In the genomic region with DNA sequence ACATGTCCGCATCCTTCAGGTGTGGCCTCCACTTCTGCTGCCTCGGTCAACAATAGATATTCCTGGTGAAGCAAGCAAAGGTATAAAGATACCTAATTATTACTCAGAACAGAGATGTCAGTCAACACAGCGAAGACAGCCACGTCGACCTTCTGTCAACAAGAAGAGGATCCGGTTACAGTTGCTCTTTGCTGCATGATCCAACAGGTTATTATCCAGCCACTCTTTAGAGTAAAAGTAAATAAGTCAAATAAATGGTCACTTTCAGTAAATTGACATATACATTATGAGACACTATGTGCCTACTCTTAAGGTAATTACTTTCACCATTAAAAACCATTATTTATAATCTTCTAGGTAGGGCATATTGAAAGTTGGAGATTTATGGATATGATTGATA, we compare ENCODE assay signal across 14 cellular contexts.
DNase-seq lines count a peak whose midpoint lies in the region; ATAC-seq and TF ChIP-seq lines count a peak whose summit lies in the region.
"Had no signal": no experiment of that assay in that cellular context is flagged by ENCODE, and none has a peak within 500 bp of the region (broad histone marks: within the 10 kb centered on the region; RNA-seq: fewer than 3 reads in every experiment).

No MANE protein-coding gene starts in this region.

- no peaks in the 10 kb centered on the region for H3K27me3 ChIP-seq in PC-3 (ENCODE audit: low read length)

- H3K9me2 ChIP-seq in PC-3 (replicated peaks; ENCODE audit: low read length) (no peaks in the 10 kb centered on the region), OCI-LY7 (ENCODE audit: insufficient read depth, low read length) (no peaks in the 10 kb centered on the region)

- no peak overlapping the region for H3K9ac ChIP-seq in PC-3 (ENCODE audit: low read length)

- H3K27ac ChIP-seq in PC-3 (ENCODE audit: low read length) = no peak overlapping the region
- no peak overlapping the region for H3K27ac ChIP-seq in OCI-LY7 (ENCODE audit: low read depth, low read length, poor library complexity, severe bottlenecking)
- H3K27ac ChIP-seq: A549 had no signal

- H3K4me2 ChIP-seq in PC-3 (ENCODE audit: low read length) (peak overlapping the region; percentile 24; the same call in 1 of the 2 replicates), OCI-LY7 (ENCODE audit: low read length) (no peak overlapping the region)
- H3K4me2 ChIP-seq: A549 had no signal

- H3K4me3 ChIP-seq in PC-3 (ENCODE audit: low read length) = no peak overlapping the region
- no peak overlapping the region for H3K4me3 ChIP-seq in OCI-LY7 (ENCODE audit: low read depth, low read length, poor library complexity, severe bottlenecking)
- H3K4me3 ChIP-seq: A549 had no signal

- H3K4me1 ChIP-seq in PC-3 (ENCODE audit: insufficient read depth, low read length) (peaks cover 15% of the 10 kb centered on the region), OCI-LY7 (ENCODE audit: insufficient read depth, low read length, poor library complexity, severe bottlenecking) (no peaks in the 10 kb centered on the region)
- H3K4me1 ChIP-seq: A549 had no signal

- no peaks in the 10 kb centered on the region for H3K9me3 ChIP-seq in PC-3 (ENCODE audit: low read length)
- H3K9me3 ChIP-seq in OCI-LY7 (ENCODE audit: low read length) = no peaks in the 10 kb centered on the region
- H3K9me3 ChIP-seq: A549 had no signal

- H3K36me3 ChIP-seq in PC-3 (ENCODE audit: low read depth, low read length) (no peaks in the 10 kb centered on the region), OCI-LY7 (ENCODE audit: insufficient read depth, low read length) (no peaks in the 10 kb centered on the region)

- TF ChIP-seq CTCF in PC-3 (conservative IDR thresholded peaks at IDR 0.05; ENCODE audit: low read depth, low read length) (no peak), OCI-LY7 (conservative IDR thresholded peaks at IDR 0.05; ENCODE audit: low read length) (no peak)

- H3K79me2 ChIP-seq in PC-3 (ENCODE audit: low read length) (no peaks in the 10 kb centered on the region), OCI-LY7 (ENCODE audit: insufficient read depth, low read depth, low read length) (no peaks in the 10 kb centered on the region)

- no peaks in the 10 kb centered on the region for H4K20me1 ChIP-seq in PC-3 (ENCODE audit: low read length)
- H4K20me1 ChIP-seq in OCI-LY7 (ENCODE audit: insufficient read depth, low read length) = no peaks in the 10 kb centered on the region

- ATAC-seq in PC-3 (peak; percentile 97), HG02884 (IDR thresholded peaks at IDR 0.05; ENCODE audit: unreplicated experiment) (no peak)
- ATAC-seq: A549; activated naive CD4-positive, alpha-beta T cell treated with anti-CD3 and anti-CD28 coated beads, Interleukin-2, amount 50 U/mL, for 72 hours had no signal

- intact Hi-C loops in PC-3 (cut with micrococcal nuclease) (no loop called here), OCI-LY7 (cut with micrococcal nuclease; ENCODE audit: unreplicated experiment) (no loop called here)

- no peaks in the 10 kb centered on the region for H3F3A ChIP-seq in PC-3 (ENCODE audit: low read length, unreplicated experiment)

- CTCF ChIA-PET in PC-3 (lab: Charles Lee) (no interaction called here), OCI-LY7 (lab: Charles Lee; ENCODE audit: unreplicated experiment) (no interaction called here)

- peak; percentile 98 for DNase-seq in DMS153 (lab: John Stamatoyannopoulos, UW)
- DNase-seq in NCI-H1417 treated with DMSO at 0.1 percent for 48 hours (lab: John Stamatoyannopoulos, UW) = peak; percentile 99
- peak; percentile 76 for DNase-seq in NCI-H2171 treated with DMSO at 0.1 percent for 48 hours (lab: John Stamatoyannopoulos, UW)
- DNase-seq in PC-3 = peak; percentile 83
- DNase-seq in anterior cingulate cortex (lab: John Stamatoyannopoulos, UW) = no peak
- DNase-seq in OCI-LY7 (ENCODE audit: low spot score) = no peak
- no peak for DNase-seq in globus pallidus (ENCODE audit: low spot score)
- DNase-seq: DMS79 treated with DMSO at 0.1 percent for 48 hours; effector CD8-positive, alpha-beta T cell; NK-92 treated with Interleukin-12 subunit alpha and Interleukin-12 subunit beta, amount 100 ng/mL, for 24 hours; stimulated activated CD4-positive, alpha-beta T cell treated with anti-CD3 and anti-CD28 coated beads, Interleukin-2, amount 100 ng/mL, for 48 hours had no signal

- H2AFZ ChIP-seq in PC-3 (ENCODE audit: low read length) = no peak overlapping the region
- no peak overlapping the region for H2AFZ ChIP-seq in OCI-LY7 (ENCODE audit: low read length)

- no TSS peak for BruUV-seq in PC-3 (replicated peaks; lab: Mats Ljungman, UMichigan)
- BruUV-seq in OCI-LY7 (replicated peaks; lab: Mats Ljungman, UMichigan) = no TSS peak

- POLR2A ChIA-PET in PC-3 (lab: Charles Lee; ENCODE audit: unreplicated experiment) (no interaction called here), OCI-LY7 (lab: Charles Lee) (interaction anchor here (0.7 to 1.9 kb wide), 4 partner anchors 9 to 154 kb away, joined by 3 to 12 read pairs (median 4); no protein-coding TSS in a partner anchor)

Comparison
In these comparisons a context has a peak if more than half of its experiments do, and no peak if none do; other contexts are left out.
1. DNase-seq: peak in DMS153 (single experiment), NCI-H1417 treated with DMSO at 0.1 percent for 48 hours (single experiment), NCI-H2171 treated with DMSO at 0.1 percent for 48 hours (single experiment) and PC-3 (single experiment); none in anterior cingulate cortex (0 of 58), OCI-LY7 (single experiment) and globus pallidus (single experiment).